In genomic region chr13:21395953-21396352, GRCh38 we compare ENCODE assay signal across 13 cellular contexts.
A peak's percentile ranks its signal among the peaks of the same experiment; 100 is the strongest.
DNase-seq lines count a peak whose midpoint lies in the region; ATAC-seq and TF ChIP-seq lines count a peak whose summit lies in the region.
"Had no signal": no experiment of that assay in that cellular context is flagged by ENCODE, and none has a peak within 500 bp of the region (broad histone marks: within the 10 kb centered on the region; RNA-seq: fewer than 3 reads in every experiment).

No MANE protein-coding gene starts in this region.

- H3K4me3 ChIP-seq in CD4-positive, CD25-positive, alpha-beta regulatory T cell (ENCODE audit: low read depth, low read length) = no peak overlapping the region
- H3K4me3 ChIP-seq in gastrocnemius medialis = no peak overlapping the region
- H3K4me3 ChIP-seq in coronary artery = no peak overlapping the region
- H3K4me3 ChIP-seq: SJSA1, testis had no signal

- H3K27me3 Mint-ChIP-seq in CD4-positive, CD25-positive, alpha-beta regulatory T cell = no peaks in the 10 kb centered on the region
- no peaks in the 10 kb centered on the region for H3K27me3 Mint-ChIP-seq in activated CD8-positive, alpha-beta T cell treated with anti-CD3 and anti-CD28 coated beads for 36 hours
- H3K27me3 Mint-ChIP-seq in endothelial cell (ENCODE audit: unreplicated experiment) = peaks cover 5% of the 10 kb centered on the region

- no peaks in the 10 kb centered on the region for H3K27me3 ChIP-seq in CD4-positive, CD25-positive, alpha-beta regulatory T cell (ENCODE audit: control insufficient read depth, insufficient read depth, low read length)
- no peaks in the 10 kb centered on the region for H3K27me3 ChIP-seq in gastrocnemius medialis
- H3K27me3 ChIP-seq: foreskin keratinocyte, SJSA1, testis had no signal

- no peak for ATAC-seq in CD4-positive, CD25-positive, alpha-beta regulatory T cell (ENCODE audit: low read depth in 2 of 2)
- ATAC-seq in activated CD8-positive, alpha-beta T cell treated with anti-CD3 and anti-CD28 coated beads for 36 hours = peak; percentile 60
- ATAC-seq in gastrocnemius medialis = no peak
- ATAC-seq: foreskin keratinocyte had no signal

- TF ChIP-seq CTCF in activated CD8-positive, alpha-beta T cell treated with anti-CD3 and anti-CD28 coated beads for 36 hours (IDR thresholded peaks at IDR 0.05) = no peak
- no peak for TF ChIP-seq CTCF in endothelial cell (IDR thresholded peaks at IDR 0.05; ENCODE audit: unreplicated experiment)
- TF ChIP-seq CTCF in gastrocnemius medialis (IDR thresholded peaks at IDR 0.05 in 4 of 5, conservative IDR thresholded peaks at IDR 0.05 in 1 of 5) = no peak
- no peak for TF ChIP-seq CTCF in coronary artery (IDR thresholded peaks at IDR 0.05)

- DNase-seq in CD4-positive, CD25-positive, alpha-beta regulatory T cell = peak in 1 of 3 donors; percentile 11
- peak; percentile 60 for DNase-seq in activated CD8-positive, alpha-beta T cell treated with anti-CD3 and anti-CD28 coated beads for 36 hours
- DNase-seq in endothelial cell (ENCODE audit: low spot score) (no peak), gastrocnemius medialis (no peak), coronary artery (ENCODE audit: low spot score) (no peak), iPS-NIHi11 (ENCODE audit: low spot score) (no peak), HT-29 (ENCODE audit: low spot score) (no peak)
- DNase-seq: DMS153, foreskin keratinocyte, HCEC 1CT, testis had no signal

- peak overlapping the region; percentile 23 to 85 (median 66) for H3K27ac Mint-ChIP-seq in CD4-positive, CD25-positive, alpha-beta regulatory T cell
- peak overlapping the region; percentile 30 for H3K27ac Mint-ChIP-seq in activated CD8-positive, alpha-beta T cell treated with anti-CD3 and anti-CD28 coated beads for 36 hours
- peak overlapping the region; percentile 25 for H3K27ac Mint-ChIP-seq in endothelial cell (ENCODE audit: unreplicated experiment)

- H3K9me3 ChIP-seq in CD4-positive, CD25-positive, alpha-beta regulatory T cell (ENCODE audit: control insufficient read depth in 2 of 2, low read length in 2 of 2) = no peaks in the 10 kb centered on the region
- H3K9me3 ChIP-seq in KOPT-K1 (ENCODE audit: insufficient read depth, low read length, poor library complexity, severe bottlenecking) (no peaks in the 10 kb centered on the region), gastrocnemius medialis (no peaks in the 10 kb centered on the region)
- H3K9me3 ChIP-seq: SJSA1, testis had no signal

- no peak for TF ChIP-seq POLR2A in gastrocnemius medialis (IDR thresholded peaks at IDR 0.05)

- H3K36me3 Mint-ChIP-seq in CD4-positive, CD25-positive, alpha-beta regulatory T cell = peaks cover 33% of the 10 kb centered on the region
- peaks cover 26% of the 10 kb centered on the region for H3K36me3 Mint-ChIP-seq in activated CD8-positive, alpha-beta T cell treated with anti-CD3 and anti-CD28 coated beads for 36 hours (ENCODE audit: low read depth)
- peaks cover 21% of the 10 kb centered on the region for H3K36me3 Mint-ChIP-seq in endothelial cell (ENCODE audit: low read depth, unreplicated experiment)

- POLR2A ChIA-PET in activated CD8-positive, alpha-beta T cell treated with anti-CD3 and anti-CD28 coated beads for 36 hours (lab: Charles Lee) = no interaction called here

- in situ Hi-C loops in gastrocnemius medialis (cut with MboI; ENCODE audit: low sequenced_read_pairs in 4 of 4) = no loop called here

- H3K4me3 Mint-ChIP-seq in CD4-positive, CD25-positive, alpha-beta regulatory T cell = no peak overlapping the region
- no peak overlapping the region for H3K4me3 Mint-ChIP-seq in activated CD8-positive, alpha-beta T cell treated with anti-CD3 and anti-CD28 coated beads for 36 hours
- peak overlapping the region; percentile 81 for H3K4me3 Mint-ChIP-seq in endothelial cell (ENCODE audit: unreplicated experiment)

- peaks cover 44% of the 10 kb centered on the region for H3K36me3 ChIP-seq in CD4-positive, CD25-positive, alpha-beta regulatory T cell (ENCODE audit: control insufficient read depth, insufficient read depth, low read length)
- H3K36me3 ChIP-seq in KOPT-K1 (ENCODE audit: insufficient read depth, low read length) (peaks cover 66% of the 10 kb centered on the region), gastrocnemius medialis (peaks cover 0 to 16% of the 10 kb centered on the region in 2 donors)

- intact Hi-C loops in activated CD8-positive, alpha-beta T cell treated with anti-CD3 and anti-CD28 coated beads for 36 hours (cut with micrococcal nuclease) = loop anchor here (5.0 kb wide), 1 partner anchor 61 kb away; the partner anchor contains the start of gene ZDHHC20
- intact Hi-C loops in gastrocnemius medialis (cut with DNase I; ENCODE audit: low total_unique reads) = no loop called here

- peaks cover 22% of the 10 kb centered on the region for H3K4me1 ChIP-seq in CD4-positive, CD25-positive, alpha-beta regulatory T cell (ENCODE audit: control insufficient read depth, insufficient read depth, low read length, poor library complexity, severe bottlenecking)
- no peaks in the 10 kb centered on the region for H3K4me1 ChIP-seq in gastrocnemius medialis
- H3K4me1 ChIP-seq: testis had no signal

- no peak overlapping the region for H3K27ac ChIP-seq in CD4-positive, CD25-positive, alpha-beta regulatory T cell (ENCODE audit: insufficient read depth, low read length, poor library complexity, severe bottlenecking)
- H3K27ac ChIP-seq in KOPT-K1 (ENCODE audit: low read depth, low read length, poor library complexity, severe bottlenecking) (peak overlapping the region; percentile 24), gastrocnemius medialis (no peak overlapping the region), coronary artery (no peak overlapping the region)
- H3K27ac ChIP-seq: foreskin keratinocyte, SJSA1, testis had no signal

- H3K4me1 Mint-ChIP-seq in CD4-positive, CD25-positive, alpha-beta regulatory T cell = peaks cover 17 to 40% (median 32%) of the 10 kb centered on the region in 4 donors
- H3K4me1 Mint-ChIP-seq in activated CD8-positive, alpha-beta T cell treated with anti-CD3 and anti-CD28 coated beads for 36 hours (ENCODE audit: low read depth) = peaks cover 31% of the 10 kb centered on the region
- H3K4me1 Mint-ChIP-seq in endothelial cell (ENCODE audit: unreplicated experiment) = peaks cover 14% of the 10 kb centered on the region

- no peaks in the 10 kb centered on the region for H3K9me3 Mint-ChIP-seq in CD4-positive, CD25-positive, alpha-beta regulatory T cell
- no peaks in the 10 kb centered on the region for H3K9me3 Mint-ChIP-seq in activated CD8-positive, alpha-beta T cell treated with anti-CD3 and anti-CD28 coated beads for 36 hours
- no peaks in the 10 kb centered on the region for H3K9me3 Mint-ChIP-seq in endothelial cell (ENCODE audit: unreplicated experiment)

- CTCF ChIA-PET in activated CD8-positive, alpha-beta T cell treated with anti-CD3 and anti-CD28 coated beads for 36 hours (lab: Charles Lee) = no interaction called here
